7 cellular contexts compared by ENCODE assay signal in genomic region chr3:28667646-28668376, GRCh38.
DNase-seq lines count a peak whose midpoint lies in the region; ATAC-seq and TF ChIP-seq lines count a peak whose summit lies in the region.

No MANE protein-coding gene starts in this region.

- peak; percentile 88 for TF ChIP-seq CTCF in GM12872 (IDR thresholded peaks at IDR 0.05; ENCODE audit: insufficient read depth, low read depth, low read length)
- TF ChIP-seq CTCF in left ventricle myocardium inferior (IDR thresholded peaks at IDR 0.05; ENCODE audit: borderline replicate concordance), result peak; percentile 90

- H3K27ac Mint-ChIP-seq in activated naive CD4-positive, alpha-beta T cell treated with anti-CD3 and anti-CD28 coated beads, Interleukin-2, amount 50 U/mL, for 72 hours, result no peak overlapping the region

- no peak for TF ChIP-seq EP300 in Ishikawa (IDR thresholded peaks at IDR 0.05; ENCODE audit: borderline replicate concordance)

- ATAC-seq in GM21825 (IDR thresholded peaks at IDR 0.05; ENCODE audit: unreplicated experiment) (peak; percentile 95), sciatic nerve (peak; percentile 68)
- ATAC-seq in activated naive CD4-positive, alpha-beta T cell treated with anti-CD3 and anti-CD28 coated beads, Interleukin-2, amount 50 U/mL, for 72 hours, result peak; percentile 74 to 86

- no peaks in the 10 kb centered on the region for H3K27me3 ChIP-seq in left ventricle myocardium inferior (ENCODE audit: low read depth)

- H3K36me3 ChIP-seq in left ventricle myocardium inferior, result no peaks in the 10 kb centered on the region

- no peak overlapping the region for H3K4me3 ChIP-seq in left ventricle myocardium inferior

- H3K27ac ChIP-seq in left ventricle myocardium inferior (replicated peaks), result peak overlapping the region; percentile 79

- no peaks in the 10 kb centered on the region for H3K9me3 Mint-ChIP-seq in activated naive CD4-positive, alpha-beta T cell treated with anti-CD3 and anti-CD28 coated beads, Interleukin-2, amount 50 U/mL, for 72 hours

- peaks cover 33% of the 10 kb centered on the region for H3K4me1 ChIP-seq in left ventricle myocardium inferior

- TF ChIP-seq RAD21 in Ishikawa (IDR thresholded peaks at IDR 0.05; ENCODE audit: low read depth), result peak; percentile 74

- intact Hi-C loops in left ventricle myocardium inferior (cut with micrococcal nuclease), result loop anchor here (10.0 kb wide), 1 partner anchor 1097 kb away; no protein-coding TSS in a partner anchor
- intact Hi-C loops in sciatic nerve (cut with DNase I), result no loop called here

- H3K36me3 Mint-ChIP-seq in activated naive CD4-positive, alpha-beta T cell treated with anti-CD3 and anti-CD28 coated beads, Interleukin-2, amount 50 U/mL, for 72 hours, result no peaks in the 10 kb centered on the region

- no peaks in the 10 kb centered on the region for H3K9me3 ChIP-seq in left ventricle myocardium inferior (replicated peaks)

- peak; percentile 24 for DNase-seq in RPMI7951 (ENCODE audit: low read depth)
- DNase-seq in activated naive CD4-positive, alpha-beta T cell treated with anti-CD3 and anti-CD28 coated beads, Interleukin-2, amount 50 U/mL, for 72 hours (ENCODE audit: low spot score in 2 of 2), result peak in 1 of 2 donors; percentile 63
- peak; percentile 39 for DNase-seq in left ventricle myocardium inferior
- DNase-seq in sciatic nerve (ENCODE audit: low spot score), result peak; percentile 63

TF ChIP-seq in Ishikawa, 13 proteins besides CTCF, POLR2A, EP300 and RAD21:
- TF ChIP-seq TAF1 (IDR thresholded peaks at IDR 0.05; ENCODE audit: low read depth), result no peak
- no peak for TF ChIP-seq MAX (IDR thresholded peaks at IDR 0.05)
- TF ChIP-seq NFIC (IDR thresholded peaks at IDR 0.05), result no peak
- no peak for TF ChIP-seq REST (IDR thresholded peaks at IDR 0.05; ENCODE audit: low read depth)
- TF ChIP-seq ZBTB7A (IDR thresholded peaks at IDR 0.05; ENCODE audit: low read depth), result no peak
- no peak for TF ChIP-seq TCF12 (IDR thresholded peaks at IDR 0.05; ENCODE audit: low read depth)
- TF ChIP-seq CEBPB (IDR thresholded peaks at IDR 0.05), result no peak
- TF ChIP-seq USF1 (IDR thresholded peaks at IDR 0.05), result no peak
- TF ChIP-seq YY1 (IDR thresholded peaks at IDR 0.05; ENCODE audit: low read depth), result no peak
- no peak for TF ChIP-seq CREB1 (IDR thresholded peaks at IDR 0.05; ENCODE audit: low read depth)
- no peak for TF ChIP-seq FOXM1 (IDR thresholded peaks at IDR 0.05; ENCODE audit: borderline replicate concordance, low read depth)
- no peak for TF ChIP-seq EGR1 (IDR thresholded peaks at IDR 0.05)
- no peak for TF ChIP-seq TEAD4 (IDR thresholded peaks at IDR 0.05)
